10 cellular contexts compared by ENCODE assay signal in genomic region chr10:132335189-132336063, GRCh38. TPM values are rescaled to one million over a fixed set of nuclear protein-coding genes. Genes with fewer than 3 reads are reported as not detected.
DNase-seq lines count a peak whose midpoint lies in the region; ATAC-seq, FAIRE-seq and TF ChIP-seq lines count a peak whose summit lies in the region.
"Had no signal": no experiment of that assay in that cellular context is flagged by ENCODE, and none has a peak within 500 bp of the region (broad histone marks: within the 10 kb centered on the region; RNA-seq: fewer than 3 reads in every experiment).

No MANE protein-coding gene starts in this region.

- H3K4me3 ChIP-seq in brain microvascular endothelial cell (ENCODE audit: low read depth, low read length) (no peak overlapping the region), psoas muscle (no peak overlapping the region)
- H3K4me3 ChIP-seq: ascending aorta had no signal

- TF ChIP-seq CTCF in GM10266 (IDR thresholded peaks at IDR 0.05; ENCODE audit: control insufficient read depth, insufficient read depth, low read depth, missing control alignments) = no peak
- TF ChIP-seq CTCF in brain microvascular endothelial cell (IDR thresholded peaks at IDR 0.05; ENCODE audit: low read depth, low read length, missing control alignments) = no peak
- TF ChIP-seq CTCF in psoas muscle (IDR thresholded peaks at IDR 0.05) = no peak

- H3K27me3 Mint-ChIP-seq in naive B cell = no peaks in the 10 kb centered on the region

- H3K27me3 ChIP-seq in brain microvascular endothelial cell (replicated peaks) (no peaks in the 10 kb centered on the region), psoas muscle (ENCODE audit: insufficient read depth in 3 of 3, low read length in 2 of 3) (no peaks in the 10 kb centered on the region)
- H3K27me3 ChIP-seq: ascending aorta, neutrophil had no signal

- peaks cover 0 to 8% of the 10 kb centered on the region in 2 donors for H3K36me3 Mint-ChIP-seq in naive B cell

- peak overlapping the region; percentile 27 to 91 (median 70) for H3K27ac Mint-ChIP-seq in naive B cell

- peak; percentile 88 for DNase-seq in GM10266 (ENCODE audit: extremely low spot score)
- peak; percentile 97 for DNase-seq in SHP77 (lab: John Stamatoyannopoulos, UW)
- DNase-seq in naive B cell = peak; percentile 61
- no peak for DNase-seq in DMS53 treated with DMSO at 0.1 percent for 48 hours (lab: John Stamatoyannopoulos, UW; ENCODE audit: unreplicated experiment)
- no peak for DNase-seq in HTR-8/SVneo (ENCODE audit: insufficient read length, low spot score)
- no peak for DNase-seq in brain microvascular endothelial cell
- no peak for DNase-seq in psoas muscle

- WGBS in psoas muscle, 3 donors = 86 to 89% (median 86%) methylated on average over 14 of the region's 14 CpGs

- no peaks in the 10 kb centered on the region for H3K9me3 Mint-ChIP-seq in naive B cell

- intact Hi-C loops in psoas muscle (cut with DNase I) = no loop called here

- ATAC-seq in HG02571 (IDR thresholded peaks at IDR 0.05; ENCODE audit: unreplicated experiment) (peak; percentile 29), naive B cell (ENCODE audit: low read depth in 2 of 2) (peak; percentile 17 to 28), psoas muscle (no peak)

- peaks cover 11% of the 10 kb centered on the region for H3K4me1 ChIP-seq in psoas muscle

- H3K9me3 ChIP-seq in psoas muscle = no peaks in the 10 kb centered on the region
- H3K9me3 ChIP-seq: ascending aorta, neutrophil had no signal

- H3K36me3 ChIP-seq in brain microvascular endothelial cell (replicated peaks) = no peaks in the 10 kb centered on the region
- peaks cover 0 to 5% of the 10 kb centered on the region in 2 donors for H3K36me3 ChIP-seq in psoas muscle (ENCODE audit: insufficient read depth in 1 of 2, low read depth in 1 of 2)
- H3K36me3 ChIP-seq: neutrophil had no signal

- peak overlapping the region; percentile 41 to 94 (median 90) for H3K4me3 Mint-ChIP-seq in naive B cell

- no peak overlapping the region for H3K27ac ChIP-seq in brain microvascular endothelial cell
- no peak overlapping the region for H3K27ac ChIP-seq in psoas muscle
- H3K27ac ChIP-seq: ascending aorta, neutrophil had no signal

- in situ Hi-C loops in brain microvascular endothelial cell (cut with HindIII; ENCODE audit: low pct_ligation_motif_present, low sequenced_read_pairs) = no loop called here

- peaks cover 39 to 65% (median 53%) of the 10 kb centered on the region in 3 donors for H3K4me1 Mint-ChIP-seq in naive B cell

- FAIRE-seq in HTR-8/SVneo (lab: Jason Lieb, UNC) = no peak

RNA-seq across cellular contexts. Expression of gene LRRC27, which starts 3.4 kb away (rescaled TPM):
- polyA plus RNA-seq in naive B cell (ENCODE audit: low read depth in 6 of 6) (10 to 100 TPM in 1 of 6 donors, 1 to 10 TPM in 5; 7.7 to 11.1 (median 8.7) TPM), psoas muscle (1 to 10 TPM; 2.3 to 8.3 (median 4.3) TPM)
- total RNA-seq in psoas muscle = 1 to 10 TPM; 2.2 to 2.9 (median 2.4) TPM

RNA-seq across cellular contexts. Expression of gene STK32C, which starts 27.7 kb away (rescaled TPM):
- polyA plus RNA-seq in naive B cell (ENCODE audit: low read depth in 6 of 6) = 1 to 10 TPM; 5.7 to 9.5 (median 7.2) TPM
- total RNA-seq in psoas muscle = 1 to 10 TPM; 5.6 to 7.0 (median 6.1) TPM
- polyA plus RNA-seq in psoas muscle = 10 to 100 TPM in 1 of 3 donors, 1 to 10 TPM in 2; 3.6 to 11.7 (median 8.1) TPM

Comparison
In these comparisons a context has a peak if more than half of its experiments do, and no peak if none do; other contexts are left out.
1. DNase-seq: peak in GM10266 (single experiment), SHP77 (2 of 2) and naive B cell (single experiment); none in DMS53 treated with DMSO at 0.1 percent for 48 hours (single experiment), HTR-8/SVneo (single experiment), brain microvascular endothelial cell (single experiment) and psoas muscle (0 of 2).
2. ATAC-seq: peak in HG02571 (single experiment) and naive B cell (2 of 2); none in psoas muscle (0 of 4).